Comparison of ENCODE assay signal across 1 cellular context in the genomic region with DNA sequence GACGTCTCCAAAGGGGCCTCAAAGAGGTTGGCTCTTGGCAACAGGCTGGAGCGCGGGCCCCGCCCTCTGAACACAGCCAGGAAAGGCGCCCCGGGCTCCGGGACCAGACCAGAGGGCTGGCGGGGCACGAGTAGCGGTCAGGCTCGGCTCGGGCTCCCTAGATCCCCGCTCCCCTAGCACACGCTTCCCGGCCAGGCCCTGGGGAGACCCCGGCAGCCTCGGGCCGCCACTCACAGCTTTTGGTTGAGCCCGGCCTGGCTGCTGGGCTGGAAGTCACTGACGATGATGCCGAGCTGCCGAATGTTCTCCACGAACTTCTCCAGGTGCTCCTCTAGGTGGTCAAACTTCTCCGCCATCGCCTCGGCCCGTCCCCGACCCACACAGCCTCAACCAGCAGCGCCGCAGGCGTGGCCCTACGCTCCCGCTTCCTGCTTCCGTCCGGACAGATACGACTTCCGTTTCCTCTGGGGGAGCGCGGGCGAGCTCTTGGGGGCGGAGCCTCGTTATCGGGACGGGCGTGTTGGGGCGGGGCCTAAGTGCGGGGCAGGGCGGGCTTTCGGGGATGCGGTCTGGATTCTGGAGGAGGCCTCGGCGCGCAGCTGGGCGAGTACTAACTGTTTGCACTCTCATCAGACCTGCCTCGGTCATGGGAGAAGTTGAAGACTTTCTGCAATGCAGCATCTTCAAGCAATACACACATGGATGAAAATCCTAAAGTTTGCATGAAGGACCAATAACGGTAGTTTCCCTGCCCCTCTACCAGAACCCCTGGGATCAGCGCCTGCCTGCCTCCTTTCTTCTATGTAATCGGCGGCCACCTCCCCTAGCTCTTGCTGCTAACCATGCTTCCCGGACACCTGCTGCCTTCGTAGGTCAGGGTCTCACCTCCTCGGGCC.
TF ChIP-seq lines count a peak whose summit lies in the region.

A gene with protein sequence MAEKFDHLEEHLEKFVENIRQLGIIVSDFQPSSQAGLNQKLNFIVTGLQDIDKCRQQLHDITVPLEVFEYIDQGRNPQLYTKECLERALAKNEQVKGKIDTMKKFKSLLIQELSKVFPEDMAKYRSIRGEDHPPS (minus strand): TSS at position 420 of the 896 bp plus-strand sequence. CDS start 64 bp downstream, at position 356.

TF ChIP-seq in GM12878, 131 proteins besides CTCF, POLR2A, EP300 and RAD21 (continued from another document and continues in another):
- TF ChIP-seq, protein P1, sequence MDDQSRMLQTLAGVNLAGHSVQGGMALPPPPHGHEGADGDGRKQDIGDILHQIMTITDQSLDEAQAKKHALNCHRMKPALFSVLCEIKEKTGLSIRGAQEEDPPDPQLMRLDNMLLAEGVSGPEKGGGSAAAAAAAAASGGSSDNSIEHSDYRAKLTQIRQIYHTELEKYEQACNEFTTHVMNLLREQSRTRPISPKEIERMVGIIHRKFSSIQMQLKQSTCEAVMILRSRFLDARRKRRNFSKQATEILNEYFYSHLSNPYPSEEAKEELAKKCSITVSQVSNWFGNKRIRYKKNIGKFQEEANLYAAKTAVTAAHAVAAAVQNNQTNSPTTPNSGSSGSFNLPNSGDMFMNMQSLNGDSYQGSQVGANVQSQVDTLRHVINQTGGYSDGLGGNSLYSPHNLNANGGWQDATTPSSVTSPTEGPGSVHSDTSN (IDR thresholded peaks at IDR 0.05; ENCODE audit: insufficient replicate concordance, low read depth, low read length) = no peak
- TF ChIP-seq TBL1XR1 (IDR thresholded peaks at IDR 0.05; ENCODE audit: low read depth, low read length) = no peak
- no peak for TF ChIP-seq ZNF24 (IDR thresholded peaks at IDR 0.05)
- TF ChIP-seq, protein P2, sequence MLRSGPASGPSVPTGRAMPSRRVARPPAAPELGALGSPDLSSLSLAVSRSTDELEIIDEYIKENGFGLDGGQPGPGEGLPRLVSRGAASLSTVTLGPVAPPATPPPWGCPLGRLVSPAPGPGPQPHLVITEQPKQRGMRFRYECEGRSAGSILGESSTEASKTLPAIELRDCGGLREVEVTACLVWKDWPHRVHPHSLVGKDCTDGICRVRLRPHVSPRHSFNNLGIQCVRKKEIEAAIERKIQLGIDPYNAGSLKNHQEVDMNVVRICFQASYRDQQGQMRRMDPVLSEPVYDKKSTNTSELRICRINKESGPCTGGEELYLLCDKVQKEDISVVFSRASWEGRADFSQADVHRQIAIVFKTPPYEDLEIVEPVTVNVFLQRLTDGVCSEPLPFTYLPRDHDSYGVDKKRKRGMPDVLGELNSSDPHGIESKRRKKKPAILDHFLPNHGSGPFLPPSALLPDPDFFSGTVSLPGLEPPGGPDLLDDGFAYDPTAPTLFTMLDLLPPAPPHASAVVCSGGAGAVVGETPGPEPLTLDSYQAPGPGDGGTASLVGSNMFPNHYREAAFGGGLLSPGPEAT (IDR thresholded peaks at IDR 0.05; ENCODE audit: low read depth) = peak; percentile 43; the same call in 1 of the 2 replicates
- no peak for TF ChIP-seq TCF7 (IDR thresholded peaks at IDR 0.05; ENCODE audit: borderline replicate concordance)
- TF ChIP-seq, protein P3, sequence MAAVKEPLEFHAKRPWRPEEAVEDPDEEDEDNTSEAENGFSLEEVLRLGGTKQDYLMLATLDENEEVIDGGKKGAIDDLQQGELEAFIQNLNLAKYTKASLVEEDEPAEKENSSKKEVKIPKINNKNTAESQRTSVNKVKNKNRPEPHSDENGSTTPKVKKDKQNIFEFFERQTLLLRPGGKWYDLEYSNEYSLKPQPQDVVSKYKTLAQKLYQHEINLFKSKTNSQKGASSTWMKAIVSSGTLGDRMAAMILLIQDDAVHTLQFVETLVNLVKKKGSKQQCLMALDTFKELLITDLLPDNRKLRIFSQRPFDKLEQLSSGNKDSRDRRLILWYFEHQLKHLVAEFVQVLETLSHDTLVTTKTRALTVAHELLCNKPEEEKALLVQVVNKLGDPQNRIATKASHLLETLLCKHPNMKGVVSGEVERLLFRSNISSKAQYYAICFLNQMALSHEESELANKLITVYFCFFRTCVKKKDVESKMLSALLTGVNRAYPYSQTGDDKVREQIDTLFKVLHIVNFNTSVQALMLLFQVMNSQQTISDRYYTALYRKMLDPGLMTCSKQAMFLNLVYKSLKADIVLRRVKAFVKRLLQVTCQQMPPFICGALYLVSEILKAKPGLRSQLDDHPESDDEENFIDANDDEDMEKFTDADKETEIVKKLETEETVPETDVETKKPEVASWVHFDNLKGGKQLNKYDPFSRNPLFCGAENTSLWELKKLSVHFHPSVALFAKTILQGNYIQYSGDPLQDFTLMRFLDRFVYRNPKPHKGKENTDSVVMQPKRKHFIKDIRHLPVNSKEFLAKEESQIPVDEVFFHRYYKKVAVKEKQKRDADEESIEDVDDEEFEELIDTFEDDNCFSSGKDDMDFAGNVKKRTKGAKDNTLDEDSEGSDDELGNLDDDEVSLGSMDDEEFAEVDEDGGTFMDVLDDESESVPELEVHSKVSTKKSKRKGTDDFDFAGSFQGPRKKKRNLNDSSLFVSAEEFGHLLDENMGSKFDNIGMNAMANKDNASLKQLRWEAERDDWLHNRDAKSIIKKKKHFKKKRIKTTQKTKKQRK (IDR thresholded peaks at IDR 0.05; ENCODE audit: low read depth, low read length) = 0 out of 2 replicates have a peak, but pooled peaks have one; percentile 21
- peak; percentile 68 for TF ChIP-seq CREB1 (IDR thresholded peaks at IDR 0.05; ENCODE audit: low read depth)
- no peak for TF ChIP-seq MYB (IDR thresholded peaks at IDR 0.05; ENCODE audit: borderline replicate concordance, low read depth, low read length)
- TF ChIP-seq, protein P4, sequence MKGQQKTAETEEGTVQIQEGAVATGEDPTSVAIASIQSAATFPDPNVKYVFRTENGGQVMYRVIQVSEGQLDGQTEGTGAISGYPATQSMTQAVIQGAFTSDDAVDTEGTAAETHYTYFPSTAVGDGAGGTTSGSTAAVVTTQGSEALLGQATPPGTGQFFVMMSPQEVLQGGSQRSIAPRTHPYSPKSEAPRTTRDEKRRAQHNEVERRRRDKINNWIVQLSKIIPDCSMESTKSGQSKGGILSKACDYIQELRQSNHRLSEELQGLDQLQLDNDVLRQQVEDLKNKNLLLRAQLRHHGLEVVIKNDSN (IDR thresholded peaks at IDR 0.05; ENCODE audit: borderline replicate concordance, extremely low read length, insufficient read depth, low read depth, low read length) = no peak
- TF ChIP-seq, protein P5, sequence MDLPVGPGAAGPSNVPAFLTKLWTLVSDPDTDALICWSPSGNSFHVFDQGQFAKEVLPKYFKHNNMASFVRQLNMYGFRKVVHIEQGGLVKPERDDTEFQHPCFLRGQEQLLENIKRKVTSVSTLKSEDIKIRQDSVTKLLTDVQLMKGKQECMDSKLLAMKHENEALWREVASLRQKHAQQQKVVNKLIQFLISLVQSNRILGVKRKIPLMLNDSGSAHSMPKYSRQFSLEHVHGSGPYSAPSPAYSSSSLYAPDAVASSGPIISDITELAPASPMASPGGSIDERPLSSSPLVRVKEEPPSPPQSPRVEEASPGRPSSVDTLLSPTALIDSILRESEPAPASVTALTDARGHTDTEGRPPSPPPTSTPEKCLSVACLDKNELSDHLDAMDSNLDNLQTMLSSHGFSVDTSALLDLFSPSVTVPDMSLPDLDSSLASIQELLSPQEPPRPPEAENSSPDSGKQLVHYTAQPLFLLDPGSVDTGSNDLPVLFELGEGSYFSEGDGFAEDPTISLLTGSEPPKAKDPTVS (IDR thresholded peaks at IDR 0.05; ENCODE audit: low read depth, low read length) = no peak
- TF ChIP-seq STAT3 (IDR thresholded peaks at IDR 0.05; ENCODE audit: low read depth, low read length) = no peak
- TF ChIP-seq, protein P6, sequence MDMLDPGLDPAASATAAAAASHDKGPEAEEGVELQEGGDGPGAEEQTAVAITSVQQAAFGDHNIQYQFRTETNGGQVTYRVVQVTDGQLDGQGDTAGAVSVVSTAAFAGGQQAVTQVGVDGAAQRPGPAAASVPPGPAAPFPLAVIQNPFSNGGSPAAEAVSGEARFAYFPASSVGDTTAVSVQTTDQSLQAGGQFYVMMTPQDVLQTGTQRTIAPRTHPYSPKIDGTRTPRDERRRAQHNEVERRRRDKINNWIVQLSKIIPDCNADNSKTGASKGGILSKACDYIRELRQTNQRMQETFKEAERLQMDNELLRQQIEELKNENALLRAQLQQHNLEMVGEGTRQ (IDR thresholded peaks at IDR 0.05; ENCODE audit: borderline replicate concordance, low read depth, low read length) = no peak
- TF ChIP-seq, protein P7, sequence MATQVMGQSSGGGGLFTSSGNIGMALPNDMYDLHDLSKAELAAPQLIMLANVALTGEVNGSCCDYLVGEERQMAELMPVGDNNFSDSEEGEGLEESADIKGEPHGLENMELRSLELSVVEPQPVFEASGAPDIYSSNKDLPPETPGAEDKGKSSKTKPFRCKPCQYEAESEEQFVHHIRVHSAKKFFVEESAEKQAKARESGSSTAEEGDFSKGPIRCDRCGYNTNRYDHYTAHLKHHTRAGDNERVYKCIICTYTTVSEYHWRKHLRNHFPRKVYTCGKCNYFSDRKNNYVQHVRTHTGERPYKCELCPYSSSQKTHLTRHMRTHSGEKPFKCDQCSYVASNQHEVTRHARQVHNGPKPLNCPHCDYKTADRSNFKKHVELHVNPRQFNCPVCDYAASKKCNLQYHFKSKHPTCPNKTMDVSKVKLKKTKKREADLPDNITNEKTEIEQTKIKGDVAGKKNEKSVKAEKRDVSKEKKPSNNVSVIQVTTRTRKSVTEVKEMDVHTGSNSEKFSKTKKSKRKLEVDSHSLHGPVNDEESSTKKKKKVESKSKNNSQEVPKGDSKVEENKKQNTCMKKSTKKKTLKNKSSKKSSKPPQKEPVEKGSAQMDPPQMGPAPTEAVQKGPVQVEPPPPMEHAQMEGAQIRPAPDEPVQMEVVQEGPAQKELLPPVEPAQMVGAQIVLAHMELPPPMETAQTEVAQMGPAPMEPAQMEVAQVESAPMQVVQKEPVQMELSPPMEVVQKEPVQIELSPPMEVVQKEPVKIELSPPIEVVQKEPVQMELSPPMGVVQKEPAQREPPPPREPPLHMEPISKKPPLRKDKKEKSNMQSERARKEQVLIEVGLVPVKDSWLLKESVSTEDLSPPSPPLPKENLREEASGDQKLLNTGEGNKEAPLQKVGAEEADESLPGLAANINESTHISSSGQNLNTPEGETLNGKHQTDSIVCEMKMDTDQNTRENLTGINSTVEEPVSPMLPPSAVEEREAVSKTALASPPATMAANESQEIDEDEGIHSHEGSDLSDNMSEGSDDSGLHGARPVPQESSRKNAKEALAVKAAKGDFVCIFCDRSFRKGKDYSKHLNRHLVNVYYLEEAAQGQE (IDR thresholded peaks at IDR 0.05; ENCODE audit: low read depth, low read length) = no peak
- TF ChIP-seq, protein P8, sequence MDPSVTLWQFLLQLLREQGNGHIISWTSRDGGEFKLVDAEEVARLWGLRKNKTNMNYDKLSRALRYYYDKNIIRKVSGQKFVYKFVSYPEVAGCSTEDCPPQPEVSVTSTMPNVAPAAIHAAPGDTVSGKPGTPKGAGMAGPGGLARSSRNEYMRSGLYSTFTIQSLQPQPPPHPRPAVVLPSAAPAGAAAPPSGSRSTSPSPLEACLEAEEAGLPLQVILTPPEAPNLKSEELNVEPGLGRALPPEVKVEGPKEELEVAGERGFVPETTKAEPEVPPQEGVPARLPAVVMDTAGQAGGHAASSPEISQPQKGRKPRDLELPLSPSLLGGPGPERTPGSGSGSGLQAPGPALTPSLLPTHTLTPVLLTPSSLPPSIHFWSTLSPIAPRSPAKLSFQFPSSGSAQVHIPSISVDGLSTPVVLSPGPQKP (IDR thresholded peaks at IDR 0.05; ENCODE audit: low read depth, low read length) = 0 out of 2 replicates have a peak, but pooled peaks have one; percentile 52
- no peak for TF ChIP-seq SP1 (IDR thresholded peaks at IDR 0.05; ENCODE audit: low read depth, low read length)
- no peak; the same call in 1 of the 2 replicates for TF ChIP-seq SIN3A (IDR thresholded peaks at IDR 0.05; ENCODE audit: low read depth, low read length)
- TF ChIP-seq MTA2 (IDR thresholded peaks at IDR 0.05; ENCODE audit: low read depth) = no peak
- peak in 1 of 2 experiments; percentile 99; a peak in 2 of 4 replicates for TF ChIP-seq ETV6 (conservative IDR thresholded peaks at IDR 0.05 in 1 of 2, IDR thresholded peaks at IDR 0.05 in 1 of 2; ENCODE audit: borderline replicate concordance in 1 of 2, low read depth in 1 of 2)
- TF ChIP-seq, protein P9, sequence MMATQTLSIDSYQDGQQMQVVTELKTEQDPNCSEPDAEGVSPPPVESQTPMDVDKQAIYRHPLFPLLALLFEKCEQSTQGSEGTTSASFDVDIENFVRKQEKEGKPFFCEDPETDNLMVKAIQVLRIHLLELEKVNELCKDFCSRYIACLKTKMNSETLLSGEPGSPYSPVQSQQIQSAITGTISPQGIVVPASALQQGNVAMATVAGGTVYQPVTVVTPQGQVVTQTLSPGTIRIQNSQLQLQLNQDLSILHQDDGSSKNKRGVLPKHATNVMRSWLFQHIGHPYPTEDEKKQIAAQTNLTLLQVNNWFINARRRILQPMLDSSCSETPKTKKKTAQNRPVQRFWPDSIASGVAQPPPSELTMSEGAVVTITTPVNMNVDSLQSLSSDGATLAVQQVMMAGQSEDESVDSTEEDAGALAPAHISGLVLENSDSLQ (IDR thresholded peaks at IDR 0.05) = 0 out of 2 replicates have a peak, but pooled peaks have one; percentile 5
- peak; percentile 80 for TF ChIP-seq IKZF1 (conservative IDR thresholded peaks at IDR 0.05)
- 0 out of 2 replicates have a peak, but pooled peaks have one; percentile 20 for TF ChIP-seq ATF7 (IDR thresholded peaks at IDR 0.05; ENCODE audit: low read depth)
- TF ChIP-seq, protein P10, sequence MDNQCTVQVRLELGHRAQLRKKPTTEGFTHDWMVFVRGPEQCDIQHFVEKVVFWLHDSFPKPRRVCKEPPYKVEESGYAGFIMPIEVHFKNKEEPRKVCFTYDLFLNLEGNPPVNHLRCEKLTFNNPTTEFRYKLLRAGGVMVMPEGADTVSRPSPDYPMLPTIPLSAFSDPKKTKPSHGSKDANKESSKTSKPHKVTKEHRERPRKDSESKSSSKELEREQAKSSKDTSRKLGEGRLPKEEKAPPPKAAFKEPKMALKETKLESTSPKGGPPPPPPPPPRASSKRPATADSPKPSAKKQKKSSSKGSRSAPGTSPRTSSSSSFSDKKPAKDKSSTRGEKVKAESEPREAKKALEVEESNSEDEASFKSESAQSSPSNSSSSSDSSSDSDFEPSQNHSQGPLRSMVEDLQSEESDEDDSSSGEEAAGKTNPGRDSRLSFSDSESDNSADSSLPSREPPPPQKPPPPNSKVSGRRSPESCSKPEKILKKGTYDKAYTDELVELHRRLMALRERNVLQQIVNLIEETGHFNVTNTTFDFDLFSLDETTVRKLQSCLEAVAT (IDR thresholded peaks at IDR 0.05) = peak; percentile 52; the same call in 1 of the 2 replicates
- TF ChIP-seq PAX8 (IDR thresholded peaks at IDR 0.05) = no peak
- no peak for TF ChIP-seq MYC (IDR thresholded peaks at IDR 0.05; ENCODE audit: insufficient read depth, insufficient read length, insufficient replicate concordance, low read length, severe bottlenecking)
- peak; percentile 6 to 10; a peak in 1 of 4 replicates for TF ChIP-seq BHLHE40 (IDR thresholded peaks at IDR 0.05; ENCODE audit: borderline replicate concordance in 1 of 2, low read depth in 2 of 2, low read length in 1 of 2)
- TF ChIP-seq TAF1 (IDR thresholded peaks at IDR 0.05; ENCODE audit: borderline replicate concordance, low read depth, low read length) = peak; percentile 48
- TF ChIP-seq ZBED1 (IDR thresholded peaks at IDR 0.05; ENCODE audit: borderline replicate concordance) = no peak
